20 cellular contexts compared by ENCODE assay signal in genomic region chr13:98189841-98190505, GRCh38. TPM values are rescaled to one million over a fixed set of nuclear protein-coding genes. Genes with fewer than 3 reads are reported as not detected.
DNase-seq lines count a peak whose midpoint lies in the region; ATAC-seq and TF ChIP-seq lines count a peak whose summit lies in the region.
"Had no signal": no experiment of that assay in that cellular context is flagged by ENCODE, and none has a peak within 500 bp of the region (broad histone marks: within the 10 kb centered on the region; RNA-seq: fewer than 3 reads in every experiment).

No MANE protein-coding gene starts in this region.

- no peak for ATAC-seq in IMR-90 (ENCODE audit: low read depth)
- ATAC-seq: T-cell had no signal

- in situ Hi-C loops in IMR-90 (cut with MboI; ENCODE audit: low sequenced_read_pairs) = no loop called here

- no peak overlapping the region; the same call in 1 of the 2 replicates for H3K27ac ChIP-seq in IMR-90 (ENCODE audit: insufficient read depth, low read length)
- peak overlapping the region; percentile 12; the same call in 1 of the 2 replicates for H3K27ac ChIP-seq in SK-N-MC
- H3K27ac ChIP-seq: ascending aorta, esophagus muscularis mucosa, PC-9 had no signal

- H3K9ac ChIP-seq in IMR-90 (ENCODE audit: low read depth, low read length) = peak overlapping the region; percentile 72
- H3K9ac ChIP-seq in SK-N-MC (ENCODE audit: insufficient read length) = no peak overlapping the region
- H3K9ac ChIP-seq: BLaER1 had no signal

- H3K79me1 ChIP-seq in IMR-90 (ENCODE audit: low read depth in 1 of 2, low read length in 2 of 2) = peaks cover 47 to 72% of the 10 kb centered on the region in 2 experiments

- H4K20me1 ChIP-seq in IMR-90 (ENCODE audit: insufficient read depth, low read length) = peaks cover 41% of the 10 kb centered on the region
- H4K20me1 ChIP-seq: BLaER1 had no signal

- TF ChIP-seq POLR2A in IMR-90 (IDR thresholded peaks at IDR 0.05; ENCODE audit: low read depth, low read length) = no peak

- no peak overlapping the region for H3K56ac ChIP-seq in IMR-90 (ENCODE audit: extremely low read depth, insufficient read depth, low read length)

- peak overlapping the region; percentile 74; the same call in 1 of the 2 replicates for H3K4ac ChIP-seq in IMR-90 (ENCODE audit: low read depth, low read length)

- H3K36me3 ChIP-seq in IMR-90 (ENCODE audit: control insufficient read depth, insufficient read depth, low read length) = peaks cover 2% of the 10 kb centered on the region
- H3K36me3 ChIP-seq in SK-N-MC (ENCODE audit: insufficient read depth, low read length) = no peaks in the 10 kb centered on the region
- H3K36me3 ChIP-seq: ascending aorta, BLaER1, esophagus muscularis mucosa had no signal

- intact Hi-C loops in IMR-90 (cut with micrococcal nuclease) = loop anchor here (10.0 kb wide), 1 partner anchor 1055 kb away; no protein-coding TSS in a partner anchor

- H3K36me3 Mint-ChIP-seq in neural crest cell (ENCODE audit: low read depth) = no peaks in the 10 kb centered on the region
- H3K36me3 Mint-ChIP-seq: T-cell had no signal

- peaks cover 22% of the 10 kb centered on the region for H3K9me1 ChIP-seq in IMR-90 (ENCODE audit: insufficient read depth, low read length)

- H3K4me2 ChIP-seq in IMR-90 (ENCODE audit: low read depth, low read length) = no peak overlapping the region
- H3K4me2 ChIP-seq: BLaER1, PC-9 had no signal

- H4K5ac ChIP-seq in IMR-90 (ENCODE audit: low read depth, low read length) = 0 out of 2 replicates have a peak overlapping the region, but pooled peaks have one; percentile 16

- no peak for TF ChIP-seq RAD21 in IMR-90 (IDR thresholded peaks at IDR 0.05; ENCODE audit: low read length)

- no peak overlapping the region for H2AFZ ChIP-seq in IMR-90 (replicated peaks; ENCODE audit: low read length, poor library complexity)
- H2AFZ ChIP-seq: PC-9 had no signal

- WGBS in IMR-90 (ENCODE audit: extremely low coverage in 2 of 2, insufficient read length in 1 of 2), 2 experiments = no CpG with 5 or more reads among the region's 4 CpGs

- no peak overlapping the region for H2AK9ac ChIP-seq in IMR-90 (replicated peaks; ENCODE audit: low read depth, low read length, poor library complexity)

- H2BK20ac ChIP-seq in IMR-90 (ENCODE audit: low read depth, low read length) = no peak overlapping the region

- H2BK15ac ChIP-seq in IMR-90 (ENCODE audit: low read depth, low read length) = no peak overlapping the region

- no peaks in the 10 kb centered on the region for H3K27me3 ChIP-seq in IMR-90 (ENCODE audit: control insufficient read depth, insufficient read depth, low read length)
- H3K27me3 ChIP-seq: ascending aorta, BLaER1, esophagus muscularis mucosa had no signal

- CTCF ChIA-PET in IMR-90 (lab: Yijun Ruan, JAX) = interaction anchor here (0.7 to 1.1 kb wide), 2 partner anchors 17 to 1063 kb away, joined by 3 to 4 read pairs; no protein-coding TSS in a partner anchor

- peak overlapping the region in 1 of 2 experiments; percentile 66; a peak in 1 of 4 replicates for H4K8ac ChIP-seq in IMR-90 (ENCODE audit: low read depth in 2 of 2, low read length in 2 of 2)

- H3K27me3 Mint-ChIP-seq in neural crest cell (ENCODE audit: low read depth) = no peaks in the 10 kb centered on the region

- BruUV-seq in IMR-90 (replicated peaks; lab: Mats Ljungman, UMichigan) = no TSS peak

- no peak overlapping the region for H2BK120ac ChIP-seq in IMR-90 (ENCODE audit: low read depth, low read length)

- H3K9me3 ChIP-seq in IMR-90 (ENCODE audit: control insufficient read depth, insufficient read depth, low read length) (no peaks in the 10 kb centered on the region), SK-N-MC (ENCODE audit: low read depth, low read length) (no peaks in the 10 kb centered on the region)
- H3K9me3 ChIP-seq: ascending aorta, esophagus muscularis mucosa had no signal

- H3K4me3 Mint-ChIP-seq in neural crest cell = no peak overlapping the region
- H3K4me3 Mint-ChIP-seq: activated B cell treated with CpG ODN at 0.5 μM for 24 hours, T-cell had no signal

- POLR2A ChIA-PET in IMR-90 (lab: Charles Lee; ENCODE audit: unreplicated experiment) = interaction anchor here (0.6 to 0.8 kb wide), 2 partner anchors 8 to 183 kb away, joined by 3 to 4 read pairs; no protein-coding TSS in a partner anchor

- H3K4me1 ChIP-seq in IMR-90 (ENCODE audit: control insufficient read depth, insufficient read depth, low read length) = peaks cover 28% of the 10 kb centered on the region
- H3K4me1 ChIP-seq: ascending aorta had no signal

- H3K9me3 Mint-ChIP-seq in neural crest cell = no peaks in the 10 kb centered on the region
- H3K9me3 Mint-ChIP-seq: activated B cell treated with CpG ODN at 0.5 μM for 24 hours, T-cell had no signal

- dilution Hi-C loops in IMR-90 (cut with HindIII; ENCODE audit: low sequenced_read_pairs, unreplicated experiment) = no loop called here

- H3K18ac ChIP-seq in IMR-90 (ENCODE audit: low read depth, low read length) = no peak overlapping the region

- no peak overlapping the region for H3K23ac ChIP-seq in IMR-90 (ENCODE audit: low read depth, low read length)

- DNase-seq in IMR-90 (no peak), SK-N-MC (ENCODE audit: low read depth, low spot score) (no peak), epithelial cell of proximal tubule (ENCODE audit: low read depth) (no peak), neural crest cell (ENCODE audit: low read depth, low spot score) (no peak), NOMO-1 (lab: John Stamatoyannopoulos, UW; ENCODE audit: unreplicated experiment in 2 of 2) (no peak), NCI-H1694 (lab: John Stamatoyannopoulos, UW) (no peak)
- no peak for DNase-seq in effector CD4-positive, alpha-beta T cell
- DNase-seq: activated B cell treated with CpG ODN at 0.5 μM for 24 hours; activated effector memory CD4-positive, alpha-beta T cell treated with anti-CD3 and anti-CD28 coated beads, Interleukin-2, amount 50 U/mL, for 16 hours; DMS 273 treated with DMSO at 0.1 percent for 48 hours; NCI-H187 treated with DMSO at 0.1 percent for 48 hours; NCI-H526; PC-9; T-cell had no signal

- no peak for TF ChIP-seq CTCF in IMR-90 (conservative IDR thresholded peaks at IDR 0.05; ENCODE audit: low read depth, low read length)
- TF ChIP-seq CTCF in epithelial cell of proximal tubule (conservative IDR thresholded peaks at IDR 0.05; ENCODE audit: low read depth, low read length) = peak; percentile 21
- peak; percentile 39 for TF ChIP-seq CTCF in neural crest cell (conservative IDR thresholded peaks at IDR 0.05)

- H3K4me3 ChIP-seq in IMR-90 (ENCODE audit: insufficient read depth, low read depth, low read length) = no peak overlapping the region
- H3K4me3 ChIP-seq in SK-N-MC = no peak overlapping the region
- no peak overlapping the region for H3K4me3 ChIP-seq in epithelial cell of proximal tubule (ENCODE audit: low read depth, low read length)
- H3K4me3 ChIP-seq: ascending aorta, BLaER1, esophagus muscularis mucosa, PC-9 had no signal

- peaks cover 29% of the 10 kb centered on the region for H3K4me1 Mint-ChIP-seq in neural crest cell
- H3K4me1 Mint-ChIP-seq: activated B cell treated with CpG ODN at 0.5 μM for 24 hours, T-cell had no signal

- H2AK5ac ChIP-seq in IMR-90 (ENCODE audit: low read depth, low read length) = no peak overlapping the region

- peak overlapping the region; percentile 40; the same call in 1 of the 2 replicates for H3K14ac ChIP-seq in IMR-90 (replicated peaks; ENCODE audit: low read depth, low read length)

- H4K91ac ChIP-seq in IMR-90 (ENCODE audit: insufficient read depth, low read depth, low read length) = no peak overlapping the region

- H3K27ac Mint-ChIP-seq in neural crest cell (ENCODE audit: unreplicated experiment) = peak overlapping the region; percentile 39
- H3K27ac Mint-ChIP-seq: activated B cell treated with CpG ODN at 0.5 μM for 24 hours, T-cell had no signal

- H2BK5ac ChIP-seq in IMR-90 (ENCODE audit: low read depth, low read length, poor library complexity, severe bottlenecking) = peak overlapping the region; percentile 71

TF ChIP-seq in IMR-90, 13 proteins besides CTCF, POLR2A, EP300 and RAD21 (continues in another document):
- TF ChIP-seq MAZ (IDR thresholded peaks at IDR 0.05; ENCODE audit: borderline replicate concordance, low read depth, low read length) (no peak), MXI1 (IDR thresholded peaks at IDR 0.05; ENCODE audit: borderline replicate concordance, low read depth, low read length) (no peak), FOS (IDR thresholded peaks at IDR 0.05; ENCODE audit: low read depth, low read length) (no peak), RFX5 (IDR thresholded peaks at IDR 0.05; ENCODE audit: low read depth, low read length) (no peak), ELK1 (IDR thresholded peaks at IDR 0.05; ENCODE audit: borderline replicate concordance, low read depth, low read length) (no peak), USF2 (IDR thresholded peaks at IDR 0.05; ENCODE audit: low read depth, low read length) (no peak), CEBPB (IDR thresholded peaks at IDR 0.05; ENCODE audit: low read depth, low read length) (no peak), SMC3 (IDR thresholded peaks at IDR 0.05; ENCODE audit: low read depth, low read length) (no peak)

RNA-seq across cellular contexts. Expression of gene RNF113B, which starts 12.9 kb away (rescaled TPM):
- total RNA-seq in IMR-90 (2012; rRNA removed) (not detected in 2 replicates), epithelial cell of proximal tubule (not detected in 2 replicates), neural crest cell (not detected in 2 replicates)
- polyA plus RNA-seq in IMR-90 (2012; rRNA removed) = not detected in 2 replicates
- not detected in 2 replicates for polyA plus RNA-seq in IMR-90 (2012; cell fraction: cytosol; rRNA removed)
- polyA plus RNA-seq in IMR-90 (2012; cell fraction: nucleus; rRNA removed; ENCODE audit: low replicate concordance) = not detected in 2 replicates
- total RNA-seq: activated B cell treated with CpG ODN at 0.5 μM for 24 hours; activated CD8-positive, alpha-beta memory T cell treated with anti-CD3 and anti-CD28 coated beads for 36 hours; ascending aorta; esophagus muscularis mucosa; PC-9; posterior vena cava; T-cell had no signal
- polyA plus RNA-seq: keratinocyte had no signal

RNA-seq across cellular contexts. Expression of gene FARP1, which starts 47.1 kb away (rescaled TPM):
- total RNA-seq in IMR-90 (2012; rRNA removed) (48.3 and 57.0 TPM in 2 replicates), epithelial cell of proximal tubule (75.7 and 97.0 TPM in 2 replicates), neural crest cell (138 and 139 TPM in 2 replicates)
- 32.6 and 39.6 TPM in 2 replicates for polyA plus RNA-seq in IMR-90 (2012; rRNA removed)
- 25.4 and 27.9 TPM in 2 replicates for polyA plus RNA-seq in IMR-90 (2012; cell fraction: cytosol; rRNA removed)
- 49.5 and 91.9 TPM in 2 replicates for polyA plus RNA-seq in IMR-90 (2012; cell fraction: nucleus; rRNA removed; ENCODE audit: low replicate concordance)
